2 cellular contexts compared by ENCODE assay signal in the genomic region with DNA sequence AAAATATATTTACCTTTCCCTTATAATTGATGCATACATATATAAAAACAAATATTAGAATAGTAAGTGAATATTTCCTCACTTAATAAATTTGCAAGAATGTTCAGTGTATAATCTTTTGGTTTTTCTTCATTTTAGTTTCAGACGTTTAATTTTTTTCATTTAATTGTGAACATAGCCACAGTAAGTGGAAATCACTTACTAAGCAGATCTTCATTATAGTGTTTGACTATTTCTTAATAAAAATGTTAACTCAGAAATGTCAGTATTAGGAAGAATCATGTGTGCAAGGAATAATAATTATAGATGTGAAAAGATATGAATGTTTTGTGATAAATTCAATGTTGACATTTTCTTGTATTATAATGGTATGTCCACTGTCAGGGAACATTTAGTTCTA.
TF ChIP-seq lines count a peak whose summit lies in the region.

No MANE protein-coding gene starts in this region.

TF ChIP-seq in HepG2, 621 proteins besides CTCF, POLR2A, EP300 and RAD21:
- TF ChIP-seq ZNF432 (CRISPR knock-in tag; IDR thresholded peaks at IDR 0.05; ENCODE audit: borderline replicate concordance) (no peak), ATF7 (IDR thresholded peaks at IDR 0.05) (no peak), ATF7 (CRISPR knock-in tag; IDR thresholded peaks at IDR 0.05) (no peak), MAFK (conservative IDR thresholded peaks at IDR 0.05 in 1 of 2, IDR thresholded peaks at IDR 0.05 in 1 of 2; ENCODE audit: low read length in 2 of 2) (peak; percentile 51 to 62)

TF ChIP-seq in K562, 482 proteins besides CTCF, POLR2A, EP300 and RAD21:
- TF ChIP-seq POLR2AphosphoS5 (IDR thresholded peaks at IDR 0.05; ENCODE audit: control insufficient read depth, insufficient read depth, low read depth, low read length), result 0 out of 2 replicates have a peak, but pooled peaks have one; percentile 55
- peak; percentile 85 for TF ChIP-seq ZNF316 (IDR thresholded peaks at IDR 0.05)
- TF ChIP-seq C11orf30 (IDR thresholded peaks at IDR 0.05; ENCODE audit: low read depth), result peak; percentile 69
- TF ChIP-seq POLR2G (IDR thresholded peaks at IDR 0.05; ENCODE audit: low read depth, low read length), result 0 out of 2 replicates have a peak, but pooled peaks have one; percentile 4
- TF ChIP-seq NUFIP1 (IDR thresholded peaks at IDR 0.05; ENCODE audit: partially characterized antibody), result no peak
